1 cellular context compared by ENCODE assay signal in the genomic region with DNA sequence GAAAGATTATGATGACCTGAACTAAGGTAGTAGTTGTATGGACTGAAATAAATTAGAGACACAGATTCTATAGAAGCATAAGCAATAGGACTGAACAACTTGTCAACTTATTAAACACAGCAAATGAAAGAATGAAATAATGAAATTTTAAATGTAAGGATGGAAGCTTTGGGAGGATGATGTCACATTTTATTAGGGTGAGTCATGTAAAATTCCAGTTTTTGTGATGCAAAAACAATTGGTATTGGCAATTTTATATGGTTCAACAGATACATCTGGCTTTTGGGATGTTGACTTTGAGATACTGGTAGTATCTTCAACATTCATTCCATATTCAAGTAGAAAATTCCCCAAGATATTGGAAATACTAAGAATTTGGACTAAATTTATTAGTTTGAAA.
TF ChIP-seq lines count a peak whose summit lies in the region.

No MANE protein-coding gene starts in this region.

TF ChIP-seq in endothelial cell of umbilical vein, 7 proteins besides CTCF, POLR2A, EP300 and RAD21:
- no peak for TF ChIP-seq GATA2 (IDR thresholded peaks at IDR 0.05; ENCODE audit: insufficient read depth, insufficient read length, low read depth, low read length)
- peak; percentile 32 for TF ChIP-seq FOS (IDR thresholded peaks at IDR 0.05; ENCODE audit: borderline replicate concordance, insufficient read depth, low read length)
- TF ChIP-seq JUN (IDR thresholded peaks at IDR 0.05; ENCODE audit: borderline replicate concordance, insufficient read depth, insufficient read length, low read depth) = peak; percentile 52
- no peak for TF ChIP-seq MYC (IDR thresholded peaks at IDR 0.05; ENCODE audit: low read depth, low read length)
